1 cellular context compared by ENCODE assay signal in the genomic region with DNA sequence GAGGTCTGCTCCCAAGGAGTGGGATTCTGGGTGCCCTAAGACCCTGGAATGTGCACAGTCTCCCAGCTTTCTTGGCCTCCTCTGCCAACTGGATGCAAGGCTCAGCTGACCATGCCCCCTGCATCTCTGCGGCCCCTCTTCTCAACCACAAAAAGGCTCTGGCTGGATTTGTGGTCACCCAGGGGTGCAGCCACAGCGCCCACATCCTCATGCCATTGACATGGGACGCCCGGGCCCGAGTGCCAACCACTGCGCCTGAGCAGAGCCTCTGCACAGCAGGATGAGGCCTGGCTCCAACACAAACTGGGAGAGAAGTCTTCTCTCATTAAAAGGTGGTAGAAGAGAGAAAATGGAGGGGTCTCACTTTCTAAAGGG.
TF ChIP-seq lines count a peak whose summit lies in the region.

No MANE protein-coding gene starts in this region.

TF ChIP-seq in HepG2, 621 proteins besides CTCF, POLR2A, EP300 and RAD21 (continued from another document):
- TF ChIP-seq ZNF264 (CRISPR knock-in tag; IDR thresholded peaks at IDR 0.05) (no peak), NR2C2 (CRISPR knock-in tag; IDR thresholded peaks at IDR 0.05; ENCODE audit: borderline replicate concordance) (no peak), ZNF737 (CRISPR knock-in tag; IDR thresholded peaks at IDR 0.05; ENCODE audit: borderline replicate concordance) (no peak), ZKSCAN1 (IDR thresholded peaks at IDR 0.05; ENCODE audit: low read length) (no peak), SALL2 (CRISPR knock-in tag; IDR thresholded peaks at IDR 0.05) (no peak), SNAPC2 (CRISPR knock-in tag; IDR thresholded peaks at IDR 0.05) (peak; percentile 56; the same call in 1 of the 2 replicates), FOXM1 (CRISPR knock-in tag; IDR thresholded peaks at IDR 0.05) (no peak), SP4 (CRISPR knock-in tag; IDR thresholded peaks at IDR 0.05) (no peak), AKAP8 (CRISPR knock-in tag; IDR thresholded peaks at IDR 0.05) (no peak), NCOA5 (CRISPR knock-in tag; IDR thresholded peaks at IDR 0.05) (no peak), RNF2 (conservative IDR thresholded peaks at IDR 0.05; ENCODE audit: low read depth) (no peak), ZNF766 (CRISPR knock-in tag; IDR thresholded peaks at IDR 0.05; ENCODE audit: borderline replicate concordance) (no peak), HNRNPL (IDR thresholded peaks at IDR 0.05; ENCODE audit: low read depth, low read length) (0 out of 2 replicates have a peak, but pooled peaks have one; percentile 22), ZNF790 (CRISPR knock-in tag; IDR thresholded peaks at IDR 0.05; ENCODE audit: borderline replicate concordance) (no peak), TRIM24 (CRISPR knock-in tag; IDR thresholded peaks at IDR 0.05) (no peak), ZNF644 (CRISPR knock-in tag; IDR thresholded peaks at IDR 0.05; ENCODE audit: low read depth) (no peak), YEATS4 (CRISPR knock-in tag; IDR thresholded peaks at IDR 0.05; ENCODE audit: borderline replicate concordance) (no peak), FOXA1 (IDR thresholded peaks at IDR 0.05) (no peak), FOXA1 (CRISPR knock-in tag; IDR thresholded peaks at IDR 0.05) (no peak), NAIF1 (CRISPR knock-in tag; IDR thresholded peaks at IDR 0.05; ENCODE audit: borderline replicate concordance) (no peak), ZNF563 (CRISPR knock-in tag; IDR thresholded peaks at IDR 0.05) (no peak), ZNF75D (CRISPR knock-in tag; IDR thresholded peaks at IDR 0.05; ENCODE audit: borderline replicate concordance) (no peak)
- TF ChIP-seq, protein P1, sequence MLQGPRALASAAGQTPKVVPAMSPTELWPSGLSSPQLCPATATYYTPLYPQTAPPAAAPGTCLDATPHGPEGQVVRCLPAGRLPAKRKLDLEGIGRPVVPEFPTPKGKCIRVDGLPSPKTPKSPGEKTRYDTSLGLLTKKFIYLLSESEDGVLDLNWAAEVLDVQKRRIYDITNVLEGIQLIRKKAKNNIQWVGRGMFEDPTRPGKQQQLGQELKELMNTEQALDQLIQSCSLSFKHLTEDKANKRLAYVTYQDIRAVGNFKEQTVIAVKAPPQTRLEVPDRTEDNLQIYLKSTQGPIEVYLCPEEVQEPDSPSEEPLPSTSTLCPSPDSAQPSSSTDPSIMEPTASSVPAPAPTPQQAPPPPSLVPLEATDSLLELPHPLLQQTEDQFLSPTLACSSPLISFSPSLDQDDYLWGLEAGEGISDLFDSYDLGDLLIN (CRISPR knock-in tag; IDR thresholded peaks at IDR 0.05; ENCODE audit: borderline replicate concordance) = no peak
- TF ChIP-seq, protein P2, sequence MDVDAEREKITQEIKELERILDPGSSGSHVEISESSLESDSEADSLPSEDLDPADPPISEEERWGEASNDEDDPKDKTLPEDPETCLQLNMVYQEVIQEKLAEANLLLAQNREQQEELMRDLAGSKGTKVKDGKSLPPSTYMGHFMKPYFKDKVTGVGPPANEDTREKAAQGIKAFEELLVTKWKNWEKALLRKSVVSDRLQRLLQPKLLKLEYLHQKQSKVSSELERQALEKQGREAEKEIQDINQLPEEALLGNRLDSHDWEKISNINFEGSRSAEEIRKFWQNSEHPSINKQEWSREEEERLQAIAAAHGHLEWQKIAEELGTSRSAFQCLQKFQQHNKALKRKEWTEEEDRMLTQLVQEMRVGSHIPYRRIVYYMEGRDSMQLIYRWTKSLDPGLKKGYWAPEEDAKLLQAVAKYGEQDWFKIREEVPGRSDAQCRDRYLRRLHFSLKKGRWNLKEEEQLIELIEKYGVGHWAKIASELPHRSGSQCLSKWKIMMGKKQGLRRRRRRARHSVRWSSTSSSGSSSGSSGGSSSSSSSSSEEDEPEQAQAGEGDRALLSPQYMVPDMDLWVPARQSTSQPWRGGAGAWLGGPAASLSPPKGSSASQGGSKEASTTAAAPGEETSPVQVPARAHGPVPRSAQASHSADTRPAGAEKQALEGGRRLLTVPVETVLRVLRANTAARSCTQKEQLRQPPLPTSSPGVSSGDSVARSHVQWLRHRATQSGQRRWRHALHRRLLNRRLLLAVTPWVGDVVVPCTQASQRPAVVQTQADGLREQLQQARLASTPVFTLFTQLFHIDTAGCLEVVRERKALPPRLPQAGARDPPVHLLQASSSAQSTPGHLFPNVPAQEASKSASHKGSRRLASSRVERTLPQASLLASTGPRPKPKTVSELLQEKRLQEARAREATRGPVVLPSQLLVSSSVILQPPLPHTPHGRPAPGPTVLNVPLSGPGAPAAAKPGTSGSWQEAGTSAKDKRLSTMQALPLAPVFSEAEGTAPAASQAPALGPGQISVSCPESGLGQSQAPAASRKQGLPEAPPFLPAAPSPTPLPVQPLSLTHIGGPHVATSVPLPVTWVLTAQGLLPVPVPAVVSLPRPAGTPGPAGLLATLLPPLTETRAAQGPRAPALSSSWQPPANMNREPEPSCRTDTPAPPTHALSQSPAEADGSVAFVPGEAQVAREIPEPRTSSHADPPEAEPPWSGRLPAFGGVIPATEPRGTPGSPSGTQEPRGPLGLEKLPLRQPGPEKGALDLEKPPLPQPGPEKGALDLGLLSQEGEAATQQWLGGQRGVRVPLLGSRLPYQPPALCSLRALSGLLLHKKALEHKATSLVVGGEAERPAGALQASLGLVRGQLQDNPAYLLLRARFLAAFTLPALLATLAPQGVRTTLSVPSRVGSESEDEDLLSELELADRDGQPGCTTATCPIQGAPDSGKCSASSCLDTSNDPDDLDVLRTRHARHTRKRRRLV (CRISPR knock-in tag; IDR thresholded peaks at IDR 0.05) = no peak
- TF ChIP-seq, protein P3, sequence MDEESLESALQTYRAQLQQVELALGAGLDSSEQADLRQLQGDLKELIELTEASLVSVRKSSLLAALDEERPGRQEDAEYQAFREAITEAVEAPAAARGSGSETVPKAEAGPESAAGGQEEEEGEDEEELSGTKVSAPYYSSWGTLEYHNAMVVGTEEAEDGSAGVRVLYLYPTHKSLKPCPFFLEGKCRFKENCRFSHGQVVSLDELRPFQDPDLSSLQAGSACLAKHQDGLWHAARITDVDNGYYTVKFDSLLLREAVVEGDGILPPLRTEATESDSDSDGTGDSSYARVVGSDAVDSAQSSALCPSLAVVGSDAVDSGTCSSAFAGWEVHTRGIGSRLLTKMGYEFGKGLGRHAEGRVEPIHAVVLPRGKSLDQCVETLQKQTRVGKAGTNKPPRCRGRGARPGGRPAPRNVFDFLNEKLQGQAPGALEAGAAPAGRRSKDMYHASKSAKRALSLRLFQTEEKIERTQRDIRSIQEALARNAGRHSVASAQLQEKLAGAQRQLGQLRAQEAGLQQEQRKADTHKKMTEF (CRISPR knock-in tag; IDR thresholded peaks at IDR 0.05) = no peak
- TF ChIP-seq, protein P4, sequence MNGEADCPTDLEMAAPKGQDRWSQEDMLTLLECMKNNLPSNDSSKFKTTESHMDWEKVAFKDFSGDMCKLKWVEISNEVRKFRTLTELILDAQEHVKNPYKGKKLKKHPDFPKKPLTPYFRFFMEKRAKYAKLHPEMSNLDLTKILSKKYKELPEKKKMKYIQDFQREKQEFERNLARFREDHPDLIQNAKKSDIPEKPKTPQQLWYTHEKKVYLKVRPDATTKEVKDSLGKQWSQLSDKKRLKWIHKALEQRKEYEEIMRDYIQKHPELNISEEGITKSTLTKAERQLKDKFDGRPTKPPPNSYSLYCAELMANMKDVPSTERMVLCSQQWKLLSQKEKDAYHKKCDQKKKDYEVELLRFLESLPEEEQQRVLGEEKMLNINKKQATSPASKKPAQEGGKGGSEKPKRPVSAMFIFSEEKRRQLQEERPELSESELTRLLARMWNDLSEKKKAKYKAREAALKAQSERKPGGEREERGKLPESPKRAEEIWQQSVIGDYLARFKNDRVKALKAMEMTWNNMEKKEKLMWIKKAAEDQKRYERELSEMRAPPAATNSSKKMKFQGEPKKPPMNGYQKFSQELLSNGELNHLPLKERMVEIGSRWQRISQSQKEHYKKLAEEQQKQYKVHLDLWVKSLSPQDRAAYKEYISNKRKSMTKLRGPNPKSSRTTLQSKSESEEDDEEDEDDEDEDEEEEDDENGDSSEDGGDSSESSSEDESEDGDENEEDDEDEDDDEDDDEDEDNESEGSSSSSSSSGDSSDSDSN (CRISPR knock-in tag; IDR thresholded peaks at IDR 0.05) = no peak
- TF ChIP-seq, protein P5, sequence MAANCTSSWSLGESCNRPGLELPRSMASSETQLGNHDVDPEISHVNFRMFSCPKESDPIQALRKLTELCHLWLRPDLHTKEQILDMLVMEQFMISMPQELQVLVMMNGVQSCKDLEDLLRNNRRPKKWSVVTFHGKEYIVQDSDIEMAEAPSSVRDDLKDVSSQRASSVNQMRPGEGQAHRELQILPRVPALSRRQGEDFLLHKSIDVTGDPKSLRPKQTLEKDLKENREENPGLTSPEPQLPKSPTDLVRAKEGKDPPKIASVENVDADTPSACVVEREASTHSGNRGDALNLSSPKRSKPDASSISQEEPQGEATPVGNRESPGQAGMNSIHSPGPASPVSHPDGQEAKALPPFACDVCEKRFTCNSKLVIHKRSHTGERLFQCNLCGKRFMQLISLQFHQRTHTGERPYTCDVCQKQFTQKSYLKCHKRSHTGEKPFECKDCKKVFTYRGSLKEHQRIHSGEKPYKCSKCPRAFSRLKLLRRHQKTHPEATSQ (CRISPR knock-in tag; IDR thresholded peaks at IDR 0.05; ENCODE audit: borderline replicate concordance) = no peak
- TF ChIP-seq, protein P6, sequence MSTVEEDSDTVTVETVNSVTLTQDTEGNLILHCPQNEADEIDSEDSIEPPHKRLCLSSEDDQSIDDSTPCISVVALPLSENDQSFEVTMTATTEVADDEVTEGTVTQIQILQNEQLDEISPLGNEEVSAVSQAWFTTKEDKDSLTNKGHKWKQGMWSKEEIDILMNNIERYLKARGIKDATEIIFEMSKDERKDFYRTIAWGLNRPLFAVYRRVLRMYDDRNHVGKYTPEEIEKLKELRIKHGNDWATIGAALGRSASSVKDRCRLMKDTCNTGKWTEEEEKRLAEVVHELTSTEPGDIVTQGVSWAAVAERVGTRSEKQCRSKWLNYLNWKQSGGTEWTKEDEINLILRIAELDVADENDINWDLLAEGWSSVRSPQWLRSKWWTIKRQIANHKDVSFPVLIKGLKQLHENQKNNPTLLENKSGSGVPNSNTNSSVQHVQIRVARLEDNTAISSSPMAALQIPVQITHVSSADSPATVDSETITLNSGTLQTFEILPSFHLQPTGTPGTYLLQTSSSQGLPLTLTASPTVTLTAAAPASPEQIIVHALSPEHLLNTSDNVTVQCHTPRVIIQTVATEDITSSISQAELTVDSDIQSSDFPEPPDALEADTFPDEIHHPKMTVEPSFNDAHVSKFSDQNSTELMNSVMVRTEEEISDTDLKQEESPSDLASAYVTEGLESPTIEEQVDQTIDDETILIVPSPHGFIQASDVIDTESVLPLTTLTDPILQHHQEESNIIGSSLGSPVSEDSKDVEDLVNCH (CRISPR knock-in tag; IDR thresholded peaks at IDR 0.05) = no peak
- TF ChIP-seq, protein P7, sequence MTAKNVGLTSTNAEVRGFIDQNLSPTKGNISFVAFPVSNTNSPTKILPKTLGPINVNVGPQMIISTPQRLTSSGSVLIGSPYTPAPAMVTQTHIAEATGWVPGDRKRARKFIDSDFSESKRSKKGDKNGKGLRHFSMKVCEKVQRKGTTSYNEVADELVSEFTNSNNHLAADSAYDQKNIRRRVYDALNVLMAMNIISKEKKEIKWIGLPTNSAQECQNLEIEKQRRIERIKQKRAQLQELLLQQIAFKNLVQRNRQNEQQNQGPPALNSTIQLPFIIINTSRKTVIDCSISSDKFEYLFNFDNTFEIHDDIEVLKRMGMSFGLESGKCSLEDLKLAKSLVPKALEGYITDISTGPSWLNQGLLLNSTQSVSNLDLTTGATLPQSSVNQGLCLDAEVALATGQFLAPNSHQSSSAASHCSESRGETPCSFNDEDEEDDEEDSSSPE (CRISPR knock-in tag; IDR thresholded peaks at IDR 0.05) = no peak
- TF ChIP-seq, protein P8, sequence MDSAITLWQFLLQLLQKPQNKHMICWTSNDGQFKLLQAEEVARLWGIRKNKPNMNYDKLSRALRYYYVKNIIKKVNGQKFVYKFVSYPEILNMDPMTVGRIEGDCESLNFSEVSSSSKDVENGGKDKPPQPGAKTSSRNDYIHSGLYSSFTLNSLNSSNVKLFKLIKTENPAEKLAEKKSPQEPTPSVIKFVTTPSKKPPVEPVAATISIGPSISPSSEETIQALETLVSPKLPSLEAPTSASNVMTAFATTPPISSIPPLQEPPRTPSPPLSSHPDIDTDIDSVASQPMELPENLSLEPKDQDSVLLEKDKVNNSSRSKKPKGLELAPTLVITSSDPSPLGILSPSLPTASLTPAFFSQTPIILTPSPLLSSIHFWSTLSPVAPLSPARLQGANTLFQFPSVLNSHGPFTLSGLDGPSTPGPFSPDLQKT (CRISPR knock-in tag; IDR thresholded peaks at IDR 0.05; ENCODE audit: borderline replicate concordance) = no peak
- TF ChIP-seq, protein P9, sequence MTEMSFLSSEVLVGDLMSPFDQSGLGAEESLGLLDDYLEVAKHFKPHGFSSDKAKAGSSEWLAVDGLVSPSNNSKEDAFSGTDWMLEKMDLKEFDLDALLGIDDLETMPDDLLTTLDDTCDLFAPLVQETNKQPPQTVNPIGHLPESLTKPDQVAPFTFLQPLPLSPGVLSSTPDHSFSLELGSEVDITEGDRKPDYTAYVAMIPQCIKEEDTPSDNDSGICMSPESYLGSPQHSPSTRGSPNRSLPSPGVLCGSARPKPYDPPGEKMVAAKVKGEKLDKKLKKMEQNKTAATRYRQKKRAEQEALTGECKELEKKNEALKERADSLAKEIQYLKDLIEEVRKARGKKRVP (CRISPR knock-in tag; IDR thresholded peaks at IDR 0.05) = no peak
